In genomic region chr12:56267443-56268071, GRCh38 we compare ENCODE assay signal across 1 cellular context.
TF ChIP-seq lines count a peak whose summit lies in the region.

No MANE protein-coding gene starts in this region.

TF ChIP-seq in IMR-90, 13 proteins besides CTCF, POLR2A, EP300 and RAD21:
- TF ChIP-seq MAZ (IDR thresholded peaks at IDR 0.05; ENCODE audit: borderline replicate concordance, low read depth, low read length) = no peak
- TF ChIP-seq, protein P1, sequence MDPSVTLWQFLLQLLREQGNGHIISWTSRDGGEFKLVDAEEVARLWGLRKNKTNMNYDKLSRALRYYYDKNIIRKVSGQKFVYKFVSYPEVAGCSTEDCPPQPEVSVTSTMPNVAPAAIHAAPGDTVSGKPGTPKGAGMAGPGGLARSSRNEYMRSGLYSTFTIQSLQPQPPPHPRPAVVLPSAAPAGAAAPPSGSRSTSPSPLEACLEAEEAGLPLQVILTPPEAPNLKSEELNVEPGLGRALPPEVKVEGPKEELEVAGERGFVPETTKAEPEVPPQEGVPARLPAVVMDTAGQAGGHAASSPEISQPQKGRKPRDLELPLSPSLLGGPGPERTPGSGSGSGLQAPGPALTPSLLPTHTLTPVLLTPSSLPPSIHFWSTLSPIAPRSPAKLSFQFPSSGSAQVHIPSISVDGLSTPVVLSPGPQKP (IDR thresholded peaks at IDR 0.05; ENCODE audit: borderline replicate concordance, low read depth, low read length) = no peak
- no peak for TF ChIP-seq RCOR1 (IDR thresholded peaks at IDR 0.05; ENCODE audit: insufficient replicate concordance, low read length)
- TF ChIP-seq NFE2L2 (IDR thresholded peaks at IDR 0.05; ENCODE audit: low read depth, low read length) = no peak
